Comparison of ENCODE assay signal across 11 cellular contexts in the genomic region with DNA sequence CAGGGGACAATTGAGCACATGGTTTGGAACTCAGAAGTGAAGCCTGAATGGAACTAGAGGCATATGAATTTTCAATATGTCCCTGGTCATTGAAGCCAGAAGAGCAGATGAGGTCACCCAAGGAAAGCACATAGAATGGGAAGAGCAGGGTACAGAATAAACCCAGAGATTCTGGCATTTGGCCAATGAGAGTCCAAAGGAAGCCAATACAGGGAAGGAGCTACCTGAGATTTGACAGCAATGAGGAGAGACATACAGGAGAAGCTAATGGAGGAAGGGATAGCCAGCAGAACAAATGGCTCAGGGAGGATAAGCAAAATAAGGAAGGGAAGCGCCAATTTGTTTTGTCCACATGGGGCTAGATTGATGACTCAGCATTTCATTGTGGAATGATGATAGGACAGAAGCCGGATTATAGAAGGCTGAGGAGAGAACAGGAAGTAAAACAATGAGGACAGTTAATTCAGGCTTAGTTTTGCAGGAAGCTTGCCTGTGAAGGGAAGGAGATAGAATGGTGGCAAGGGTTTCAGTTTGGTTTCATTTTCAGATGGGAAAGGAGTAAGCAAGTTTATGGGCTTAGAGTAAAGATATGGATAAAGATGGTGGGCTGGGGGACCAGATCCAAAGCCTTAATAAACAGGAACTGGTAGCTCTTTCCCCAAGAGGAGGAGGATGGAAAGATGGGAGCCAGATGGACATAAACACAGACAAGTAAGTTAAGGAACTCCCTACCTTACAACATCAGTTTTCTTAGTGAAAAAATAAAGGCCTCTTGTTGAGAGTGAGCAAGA. TPM values are rescaled to one million over a fixed set of nuclear protein-coding genes. Genes with fewer than 3 reads are reported as not detected.
DNase-seq lines count a peak whose midpoint lies in the region; ATAC-seq, FAIRE-seq and TF ChIP-seq lines count a peak whose summit lies in the region.
"Had no signal": no experiment of that assay in that cellular context is flagged by ENCODE, and none has a peak within 500 bp of the region (broad histone marks: within the 10 kb centered on the region; RNA-seq: fewer than 3 reads in every experiment).

No MANE protein-coding gene starts in this region.

- no peak overlapping the region for H3K4me3 Mint-ChIP-seq in osteocyte (ENCODE audit: unreplicated experiment)
- H3K4me3 Mint-ChIP-seq: activated CD8-positive, alpha-beta T cell treated with anti-CD3 and anti-CD28 coated beads for 36 hours had no signal

- no peak overlapping the region for H3K27ac ChIP-seq in foreskin keratinocyte

- H3K4me1 ChIP-seq in foreskin keratinocyte: peaks cover 8% of the 10 kb centered on the region

- TF ChIP-seq CTCF in foreskin keratinocyte (conservative IDR thresholded peaks at IDR 0.05): no peak
- TF ChIP-seq CTCF in osteocyte (IDR thresholded peaks at IDR 0.05): no peak

- H3K27me3 Mint-ChIP-seq in osteocyte (ENCODE audit: unreplicated experiment): no peaks in the 10 kb centered on the region
- H3K27me3 Mint-ChIP-seq: activated CD8-positive, alpha-beta T cell treated with anti-CD3 and anti-CD28 coated beads for 36 hours had no signal

- H3K27ac Mint-ChIP-seq in osteocyte (ENCODE audit: unreplicated experiment): no peak overlapping the region
- H3K27ac Mint-ChIP-seq: activated CD8-positive, alpha-beta T cell treated with anti-CD3 and anti-CD28 coated beads for 36 hours had no signal

- H3K9me3 Mint-ChIP-seq in osteocyte (ENCODE audit: unreplicated experiment): no peaks in the 10 kb centered on the region
- H3K9me3 Mint-ChIP-seq: activated CD8-positive, alpha-beta T cell treated with anti-CD3 and anti-CD28 coated beads for 36 hours had no signal

- peaks cover 17% of the 10 kb centered on the region for H3K4me1 Mint-ChIP-seq in osteocyte (ENCODE audit: unreplicated experiment)

- peak; percentile 0 for DNase-seq in activated CD8-positive, alpha-beta memory T cell treated with anti-CD3 and anti-CD28 coated beads for 24 hours
- DNase-seq in activated CD8-positive, alpha-beta memory T cell treated with anti-CD3 and anti-CD28 coated beads, Interleukin-2, amount 50 U/mL, for 48 hours: no peak
- peak; percentile 51 for DNase-seq in RPMI7951 (ENCODE audit: low read depth)
- DNase-seq in foreskin keratinocyte: peak; percentile 23 to 29
- DNase-seq in urothelium cell line (ENCODE audit: low spot score): peak; percentile 39
- no peak for DNase-seq in SK-N-DZ (ENCODE audit: low spot score)
- no peak for DNase-seq in osteocyte (ENCODE audit: extremely low spot score, unreplicated experiment)
- DNase-seq: activated CD8-positive, alpha-beta T cell treated with anti-CD3 and anti-CD28 coated beads for 36 hours; retina had no signal

- H3K27me3 ChIP-seq in foreskin keratinocyte: no peaks in the 10 kb centered on the region
- H3K27me3 ChIP-seq: Peyer's patch had no signal

- ATAC-seq in foreskin keratinocyte: no peak
- ATAC-seq in HG03095 (IDR thresholded peaks at IDR 0.05; ENCODE audit: unreplicated experiment): no peak
- ATAC-seq: activated CD8-positive, alpha-beta T cell treated with anti-CD3 and anti-CD28 coated beads for 36 hours had no signal

- H3K36me3 Mint-ChIP-seq in osteocyte (ENCODE audit: unreplicated experiment): no peaks in the 10 kb centered on the region

- no peak for FAIRE-seq in urothelium cell line (lab: Jason Lieb, UNC)

RNA-seq across cellular contexts. Expression of a gene that starts 3.2 kb away (rescaled TPM):
- total RNA-seq in RPMI7951 (2014; rRNA removed; shearing (Covaris generic)): 24.1 and 36.3 TPM in 2 replicates
- 22.3 and 24.2 TPM in 2 replicates for total RNA-seq in foreskin keratinocyte
- polyA plus RNA-seq in foreskin keratinocyte: 26.1 and 27.0 TPM in 2 replicates
- 15.1 and 22.4 TPM in 2 replicates for polyA plus RNA-seq in SK-N-DZ (2014; cell fraction: cytosol; rRNA removed)
- 12.4 and 16.1 TPM in 2 replicates for polyA plus RNA-seq in SK-N-DZ (2014; cell fraction: nucleus; rRNA removed)
- total RNA-seq in osteocyte: 17.8 and 18.6 TPM in 2 replicates

Comparison
In these comparisons a context has a peak if more than half of its experiments do, and no peak if none do; other contexts are left out.
1. DNase-seq: peak in activated CD8-positive, alpha-beta memory T cell treated with anti-CD3 and anti-CD28 coated beads for 24 hours (single experiment), RPMI7951 (single experiment), foreskin keratinocyte (2 of 2) and urothelium cell line (single experiment); none in activated CD8-positive, alpha-beta memory T cell treated with anti-CD3 and anti-CD28 coated beads, Interleukin-2, amount 50 U/mL, for 48 hours (single experiment), SK-N-DZ (single experiment) and osteocyte (single experiment).